In genomic region chr4:177287298-177287697, GRCh38 we compare ENCODE assay signal across 1 cellular context.
TF ChIP-seq lines count a peak whose summit lies in the region.

No MANE protein-coding gene starts in this region.

TF ChIP-seq in H1, 55 proteins besides CTCF, POLR2A, EP300 and RAD21 (continued from another document):
- TF ChIP-seq ATF2 (IDR thresholded peaks at IDR 0.05; ENCODE audit: low read length) (no peak), CBX8 (IDR thresholded peaks at IDR 0.05; ENCODE audit: borderline replicate concordance, low read depth, low read length) (no peak)
